22 cellular contexts compared by ENCODE assay signal in the genomic region with DNA sequence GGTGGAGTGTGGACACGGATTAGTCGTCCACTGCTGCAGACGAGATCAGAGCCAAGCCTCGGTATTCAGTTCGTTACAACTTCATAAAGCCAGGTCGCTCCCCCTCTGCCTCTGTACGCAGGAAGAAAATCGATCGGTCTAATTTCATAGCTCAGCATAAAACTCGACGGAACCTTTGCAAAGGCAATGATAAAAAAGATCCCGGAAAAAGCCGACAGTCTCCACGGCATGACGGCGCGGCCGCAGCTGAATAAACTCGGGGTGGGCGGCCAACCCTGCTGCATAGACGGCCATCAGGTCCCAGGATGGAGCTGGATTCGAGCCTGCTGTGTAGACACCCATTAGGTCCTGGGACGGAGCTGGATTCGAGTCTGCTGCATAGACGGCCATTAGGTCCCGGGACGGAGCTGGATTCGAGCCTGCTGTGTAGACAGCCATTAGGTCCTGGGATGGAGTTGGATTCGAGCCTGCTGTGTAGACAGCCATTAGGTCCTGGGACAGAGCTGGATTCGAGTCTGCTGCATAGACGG.
DNase-seq lines count a peak whose midpoint lies in the region; ATAC-seq and TF ChIP-seq lines count a peak whose summit lies in the region.
"Had no signal": no experiment of that assay in that cellular context is flagged by ENCODE, and none has a peak within 500 bp of the region (broad histone marks: within the 10 kb centered on the region; RNA-seq: fewer than 3 reads in every experiment).

No MANE protein-coding gene starts in this region.

- POLR2A ChIA-PET in SK-N-SH (lab: Yijun Ruan, JAX) (no interaction called here), WTC11 (lab: Charles Lee) (no interaction called here)

- no peaks in the 10 kb centered on the region for H4K20me1 ChIP-seq in SK-N-SH (ENCODE audit: insufficient read depth)
- no peaks in the 10 kb centered on the region for H4K20me1 ChIP-seq in osteoblast (ENCODE audit: insufficient read depth, low read length)
- H4K20me1 ChIP-seq: BLaER1 had no signal

- H3K4me3 ChIP-seq in SK-N-SH (ENCODE audit: low read depth in 2 of 2, low read length in 1 of 2), result no peak overlapping the region
- H3K4me3 ChIP-seq in iPS-18a (ENCODE audit: low read length), result peak overlapping the region; percentile 42
- no peak overlapping the region for H3K4me3 ChIP-seq in osteoblast (ENCODE audit: insufficient read depth, low read length)
- H3K4me3 ChIP-seq in effector memory CD4-positive, alpha-beta T cell (ENCODE audit: insufficient read depth, low read depth, low read length, poor library complexity, severe bottlenecking), result no peak overlapping the region
- H3K4me3 ChIP-seq: BLaER1, Peyer's patch had no signal

- 0 out of 2 replicates have a peak overlapping the region, but pooled peaks have one; percentile 44 for H3K4me2 ChIP-seq in SK-N-SH
- no peak overlapping the region for H3K4me2 ChIP-seq in osteoblast (ENCODE audit: insufficient read depth, low read length)
- H3K4me2 ChIP-seq: BLaER1 had no signal

- peak overlapping the region; percentile 60 for H3K4me3 Mint-ChIP-seq in WTC11
- H3K4me3 Mint-ChIP-seq in activated naive CD8-positive, alpha-beta T cell treated with anti-CD3 and anti-CD28 coated beads for 36 hours, result no peak overlapping the region
- H3K4me3 Mint-ChIP-seq: CD4-positive, alpha-beta memory T cell had no signal

- no peak overlapping the region for H2AFZ ChIP-seq in SK-N-SH (ENCODE audit: low read depth)
- H2AFZ ChIP-seq in osteoblast (ENCODE audit: low read length), result peak overlapping the region; percentile 46

- H3K27me3 Mint-ChIP-seq in WTC11 (ENCODE audit: low read depth), result peaks cover 4% of the 10 kb centered on the region
- peaks cover 31% of the 10 kb centered on the region for H3K27me3 Mint-ChIP-seq in activated naive CD8-positive, alpha-beta T cell treated with anti-CD3 and anti-CD28 coated beads for 36 hours

- DNase-seq in SK-N-SH (no peak), WTC11 (ENCODE audit: low spot score) (no peak), osteoblast (ENCODE audit: insufficient read length, low spot score, missing footprints) (no peak)
- DNase-seq in effector memory CD4-positive, alpha-beta T cell, result no peak
- no peak for DNase-seq in activated naive CD8-positive, alpha-beta T cell treated with anti-CD3 and anti-CD28 coated beads for 36 hours
- DNase-seq: ACHN; Calu3; CD4-positive, alpha-beta memory T cell; GDM1; Karpas-422; MV-4-11; NCI-H1105 treated with DMSO at 0.1 percent for 48 hours; NCI-H2029 treated with DMSO at 0.1 percent for 48 hours; NCI-H226; NCI-H510A treated with DMSO at 0.1 percent for 48 hours; NCI-H748 treated with DMSO at 0.1 percent for 48 hours; Peyer's patch had no signal

- H3K27me3 ChIP-seq in SK-N-SH (ENCODE audit: insufficient read depth) (peaks cover 32% of the 10 kb centered on the region; the same call in 1 of the 2 replicates), iPS-18a (ENCODE audit: control insufficient read depth, insufficient read depth, low read length) (peaks cover 22% of the 10 kb centered on the region), osteoblast (ENCODE audit: insufficient read depth, low read length) (no peaks in the 10 kb centered on the region)
- H3K27me3 ChIP-seq in effector memory CD4-positive, alpha-beta T cell (replicated peaks; ENCODE audit: control insufficient read depth, insufficient read depth, low read length, poor library complexity, severe bottlenecking), result peaks cover 7% of the 10 kb centered on the region
- H3K27me3 ChIP-seq: BLaER1, Peyer's patch had no signal

- H3K36me3 ChIP-seq in SK-N-SH (replicated peaks in 1 of 2; ENCODE audit: control insufficient read depth in 1 of 2, insufficient read depth in 2 of 2, low read length in 1 of 2) (no peaks in the 10 kb centered on the region), iPS-18a (ENCODE audit: control insufficient read depth, low read depth, low read length) (no peaks in the 10 kb centered on the region), osteoblast (ENCODE audit: insufficient read depth, low read length) (no peaks in the 10 kb centered on the region)
- no peaks in the 10 kb centered on the region for H3K36me3 ChIP-seq in effector memory CD4-positive, alpha-beta T cell (ENCODE audit: control insufficient read depth, insufficient read depth, low read length)
- H3K36me3 ChIP-seq: BLaER1, Peyer's patch had no signal

- no peaks in the 10 kb centered on the region for H3K79me2 ChIP-seq in SK-N-SH (ENCODE audit: insufficient read depth)
- H3K79me2 ChIP-seq in osteoblast (ENCODE audit: insufficient read depth, low read length), result no peaks in the 10 kb centered on the region

- TF ChIP-seq CTCF in SK-N-SH (IDR thresholded peaks at IDR 0.05) (no peak), WTC11 (IDR thresholded peaks at IDR 0.05) (no peak), osteoblast (IDR thresholded peaks at IDR 0.05; ENCODE audit: extremely low read depth, low read depth, low read length) (no peak)

- H3K27ac ChIP-seq in SK-N-SH (ENCODE audit: low read depth in 2 of 2, low read length in 1 of 2), result no peak overlapping the region
- no peak overlapping the region for H3K27ac ChIP-seq in iPS-18a (ENCODE audit: low read length)
- no peak overlapping the region for H3K27ac ChIP-seq in osteoblast (ENCODE audit: low read depth, low read length)
- H3K27ac ChIP-seq in effector memory CD4-positive, alpha-beta T cell (ENCODE audit: insufficient read depth, low read length, poor library complexity, severe bottlenecking), result no peak overlapping the region
- H3K27ac ChIP-seq: 22Rv1, BLaER1, Peyer's patch had no signal

- no peak for TF ChIP-seq EP300 in SK-N-SH (IDR thresholded peaks at IDR 0.05; ENCODE audit: borderline replicate concordance in 1 of 2, low read depth in 1 of 2, low read length in 1 of 2)

- no peaks in the 10 kb centered on the region for H3K9me3 ChIP-seq in SK-N-SH
- peaks cover 9% of the 10 kb centered on the region for H3K9me3 ChIP-seq in iPS-18a (ENCODE audit: control insufficient read depth, low read depth, low read length)
- no peaks in the 10 kb centered on the region for H3K9me3 ChIP-seq in osteoblast (ENCODE audit: low read depth, low read length)
- H3K9me3 ChIP-seq in effector memory CD4-positive, alpha-beta T cell (ENCODE audit: control insufficient read depth, low read length), result no peaks in the 10 kb centered on the region
- H3K9me3 ChIP-seq: BLaER1, Peyer's patch had no signal

- H3K36me3 Mint-ChIP-seq in WTC11, result no peaks in the 10 kb centered on the region
- no peaks in the 10 kb centered on the region for H3K36me3 Mint-ChIP-seq in activated naive CD8-positive, alpha-beta T cell treated with anti-CD3 and anti-CD28 coated beads for 36 hours
- H3K36me3 Mint-ChIP-seq: CD4-positive, alpha-beta memory T cell had no signal

- H3K9me3 Mint-ChIP-seq in WTC11, result no peaks in the 10 kb centered on the region; the same call in 1 of the 2 replicates
- H3K9me3 Mint-ChIP-seq in activated naive CD8-positive, alpha-beta T cell treated with anti-CD3 and anti-CD28 coated beads for 36 hours, result peaks cover 4% of the 10 kb centered on the region

- ATAC-seq in SK-N-SH treated with all-trans-retinoic acid at 6 μM for 48 hours, result no peak
- no peak for ATAC-seq in WTC11
- no peak for ATAC-seq in GM21786 (IDR thresholded peaks at IDR 0.05; ENCODE audit: unreplicated experiment)

- CTCF ChIA-PET in SK-N-SH (lab: Yijun Ruan, JAX) (no interaction called here), WTC11 (lab: Charles Lee) (no interaction called here)

- H3K9ac ChIP-seq in SK-N-SH (no peak overlapping the region), iPS-18a (ENCODE audit: low read length) (peak overlapping the region; percentile 2)
- H3K9ac ChIP-seq: BLaER1 had no signal

- 51% methylated on average over 21 of the region's 31 CpGs for WGBS in SK-N-SH (ENCODE audit: low lambda C conversion rate)

- no peaks in the 10 kb centered on the region for H3K9me2 ChIP-seq in SK-N-SH

- H3K27ac Mint-ChIP-seq in WTC11, result peak overlapping the region; percentile 16
- H3K27ac Mint-ChIP-seq in activated naive CD8-positive, alpha-beta T cell treated with anti-CD3 and anti-CD28 coated beads for 36 hours, result no peak overlapping the region
- H3K27ac Mint-ChIP-seq: CD4-positive, alpha-beta memory T cell had no signal

- no peaks in the 10 kb centered on the region for H3K4me1 ChIP-seq in SK-N-SH (ENCODE audit: control insufficient read depth in 1 of 2, insufficient read depth in 2 of 2, low read depth in 1 of 2, low read length in 1 of 2)
- H3K4me1 ChIP-seq in iPS-18a (ENCODE audit: control insufficient read depth, low read depth, low read length), result no peaks in the 10 kb centered on the region
- no peaks in the 10 kb centered on the region for H3K4me1 ChIP-seq in osteoblast (ENCODE audit: insufficient read depth, low read length)
- H3K4me1 ChIP-seq in effector memory CD4-positive, alpha-beta T cell (ENCODE audit: control insufficient read depth, insufficient read depth, low read length, poor library complexity, severe bottlenecking), result no peaks in the 10 kb centered on the region
- H3K4me1 ChIP-seq: BLaER1, Peyer's patch had no signal

- no peak for TF ChIP-seq RAD21 in SK-N-SH (IDR thresholded peaks at IDR 0.05; ENCODE audit: low read length)

- peaks cover 24% of the 10 kb centered on the region for H3K4me1 Mint-ChIP-seq in WTC11
- H3K4me1 Mint-ChIP-seq in activated naive CD8-positive, alpha-beta T cell treated with anti-CD3 and anti-CD28 coated beads for 36 hours, result no peaks in the 10 kb centered on the region

- peaks cover 3% of the 10 kb centered on the region for H3F3A ChIP-seq in SK-N-SH (replicated peaks; ENCODE audit: insufficient read depth)

TF ChIP-seq in SK-N-SH treated with all-trans-retinoic acid at 6 μM for 48 hours, 23 proteins besides CTCF, POLR2A, EP300 and RAD21 (continues in another document):
- TF ChIP-seq, protein P1, sequence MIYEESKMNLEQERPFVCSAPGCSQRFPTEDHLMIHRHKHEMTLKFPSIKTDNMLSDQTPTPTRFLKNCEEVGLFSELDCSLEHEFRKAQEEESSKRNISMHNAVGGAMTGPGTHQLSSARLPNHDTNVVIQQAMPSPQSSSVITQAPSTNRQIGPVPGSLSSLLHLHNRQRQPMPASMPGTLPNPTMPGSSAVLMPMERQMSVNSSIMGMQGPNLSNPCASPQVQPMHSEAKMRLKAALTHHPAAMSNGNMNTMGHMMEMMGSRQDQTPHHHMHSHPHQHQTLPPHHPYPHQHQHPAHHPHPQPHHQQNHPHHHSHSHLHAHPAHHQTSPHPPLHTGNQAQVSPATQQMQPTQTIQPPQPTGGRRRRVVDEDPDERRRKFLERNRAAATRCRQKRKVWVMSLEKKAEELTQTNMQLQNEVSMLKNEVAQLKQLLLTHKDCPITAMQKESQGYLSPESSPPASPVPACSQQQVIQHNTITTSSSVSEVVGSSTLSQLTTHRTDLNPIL (CRISPR knock-in tag; IDR thresholded peaks at IDR 0.05; ENCODE audit: low read depth), result no peak
